ENCODE assay signal across 10 cellular contexts in genomic region chr1:94093996-94094395, GRCh38. TPM values are rescaled to one million over a fixed set of nuclear protein-coding genes. Genes with fewer than 3 reads are reported as not detected.
DNase-seq lines count a peak whose midpoint lies in the region; ATAC-seq, FAIRE-seq and TF ChIP-seq lines count a peak whose summit lies in the region.
"Had no signal": no experiment of that assay in that cellular context is flagged by ENCODE, and none has a peak within 500 bp of the region (broad histone marks: within the 10 kb centered on the region; RNA-seq: fewer than 3 reads in every experiment).

No MANE protein-coding gene starts in this region.

- DNase-seq in GM10266 (ENCODE audit: extremely low spot score) (peak; percentile 18), astrocyte (ENCODE audit: low read depth) (peak; percentile 74), iPS-NIHi11 (ENCODE audit: low spot score) (peak; percentile 31), sigmoid colon (peak; percentile 0), AG08395 (ENCODE audit: low spot score) (no peak), NCI-H526 treated with DMSO at 0.1 percent for 48 hours (lab: John Stamatoyannopoulos, UW) (no peak)
- no peak for DNase-seq in CD8-positive, alpha-beta T cell
- DNase-seq in activated CD4-positive, alpha-beta memory T cell treated with anti-CD3 and anti-CD28 coated beads, Interleukin-2, amount 10 ng/mL, durations not matched to agents 7 days and 5 days: no peak
- DNase-seq: KG1 had no signal

- intact Hi-C loops in sigmoid colon (cut with DNase I): no loop called here
- intact Hi-C loops in CD8-positive, alpha-beta T cell (cut with DNase I, micrococcal nuclease): no loop called here

- POLR2A ChIA-PET in CD8-positive, alpha-beta T cell (lab: Charles Lee): no interaction called here
- POLR2A ChIA-PET in activated CD4-positive, alpha-beta memory T cell treated with anti-CD3 and anti-CD28 coated beads, Interleukin-2, amount 10 ng/mL, durations not matched to agents 7 days and 5 days (lab: Charles Lee): no interaction called here

- no peaks in the 10 kb centered on the region for H3K27me3 Mint-ChIP-seq in astrocyte (ENCODE audit: low read depth, unreplicated experiment)
- H3K27me3 Mint-ChIP-seq in CD8-positive, alpha-beta T cell (ENCODE audit: low read depth): no peaks in the 10 kb centered on the region
- H3K27me3 Mint-ChIP-seq in activated CD4-positive, alpha-beta memory T cell treated with anti-CD3 and anti-CD28 coated beads, Interleukin-2, amount 10 ng/mL, durations not matched to agents 7 days and 5 days: peaks cover 8% of the 10 kb centered on the region
- H3K27me3 Mint-ChIP-seq: activated naive CD8-positive, alpha-beta T cell had no signal

- FAIRE-seq in astrocyte (lab: Jason Lieb, UNC): no peak

- H3K27ac ChIP-seq in astrocyte (ENCODE audit: low read depth, low read length) (peak overlapping the region; percentile 97), sigmoid colon (peak overlapping the region; percentile 73 to 90 (median 76))
- H3K27ac ChIP-seq in CD8-positive, alpha-beta T cell (ENCODE audit: low read depth, low read length): no peak overlapping the region

- no peaks in the 10 kb centered on the region for H3K9me3 Mint-ChIP-seq in astrocyte (ENCODE audit: unreplicated experiment)
- H3K9me3 Mint-ChIP-seq in CD8-positive, alpha-beta T cell: no peaks in the 10 kb centered on the region
- no peaks in the 10 kb centered on the region for H3K9me3 Mint-ChIP-seq in activated CD4-positive, alpha-beta memory T cell treated with anti-CD3 and anti-CD28 coated beads, Interleukin-2, amount 10 ng/mL, durations not matched to agents 7 days and 5 days

- no peak for TF ChIP-seq POLR2A in sigmoid colon (IDR thresholded peaks at IDR 0.05)

- peak overlapping the region; percentile 84 for H3K9ac ChIP-seq in astrocyte (ENCODE audit: low read length)

- peak overlapping the region; percentile 31 for H2AFZ ChIP-seq in astrocyte (ENCODE audit: low read depth, low read length)

- H3K36me3 ChIP-seq in astrocyte (ENCODE audit: insufficient read depth, low read length) (no peaks in the 10 kb centered on the region), sigmoid colon (no peaks in the 10 kb centered on the region)
- H3K36me3 ChIP-seq in CD8-positive, alpha-beta T cell (ENCODE audit: insufficient read depth, low read length): no peaks in the 10 kb centered on the region

- H3K9me3 ChIP-seq in astrocyte (ENCODE audit: insufficient read depth, low read depth, low read length) (no peaks in the 10 kb centered on the region), sigmoid colon (no peaks in the 10 kb centered on the region)
- no peaks in the 10 kb centered on the region for H3K9me3 ChIP-seq in CD8-positive, alpha-beta T cell (ENCODE audit: low read length)

- CTCF ChIA-PET in CD8-positive, alpha-beta T cell (lab: Charles Lee): no interaction called here
- CTCF ChIA-PET in activated CD4-positive, alpha-beta memory T cell treated with anti-CD3 and anti-CD28 coated beads, Interleukin-2, amount 10 ng/mL, durations not matched to agents 7 days and 5 days (lab: Charles Lee): no interaction called here

- TF ChIP-seq EP300 in sigmoid colon (IDR thresholded peaks at IDR 0.05): no peak

- peak overlapping the region; percentile 29 for H3K4me3 ChIP-seq in astrocyte (ENCODE audit: insufficient read depth, low read depth, low read length)
- H3K4me3 ChIP-seq in sigmoid colon: peak overlapping the region in 1 of 4 donors; percentile 4
- H3K4me3 ChIP-seq in CD8-positive, alpha-beta T cell (ENCODE audit: low read depth, low read length): no peak overlapping the region

- no peaks in the 10 kb centered on the region for H3K27me3 ChIP-seq in astrocyte (ENCODE audit: insufficient read depth, low read length)
- H3K27me3 ChIP-seq in sigmoid colon: no peaks in the 10 kb centered on the region
- H3K27me3 ChIP-seq in CD8-positive, alpha-beta T cell (ENCODE audit: insufficient read depth, low read length): no peaks in the 10 kb centered on the region

- 74 to 79% methylated on average over 6 of the region's 6 CpGs for WGBS in sigmoid colon, 2 donors

- ATAC-seq in CD8-positive, alpha-beta T cell: no peak

- H3K4me3 Mint-ChIP-seq in astrocyte (ENCODE audit: unreplicated experiment): no peak overlapping the region
- H3K4me3 Mint-ChIP-seq in CD8-positive, alpha-beta T cell: no peak overlapping the region
- no peak overlapping the region for H3K4me3 Mint-ChIP-seq in activated CD4-positive, alpha-beta memory T cell treated with anti-CD3 and anti-CD28 coated beads, Interleukin-2, amount 10 ng/mL, durations not matched to agents 7 days and 5 days
- H3K4me3 Mint-ChIP-seq: activated naive CD8-positive, alpha-beta T cell had no signal

- H3K36me3 Mint-ChIP-seq in astrocyte (ENCODE audit: low read depth, unreplicated experiment): no peaks in the 10 kb centered on the region
- H3K36me3 Mint-ChIP-seq in CD8-positive, alpha-beta T cell: no peaks in the 10 kb centered on the region
- no peaks in the 10 kb centered on the region for H3K36me3 Mint-ChIP-seq in activated CD4-positive, alpha-beta memory T cell treated with anti-CD3 and anti-CD28 coated beads, Interleukin-2, amount 10 ng/mL, durations not matched to agents 7 days and 5 days (ENCODE audit: low read depth)
- H3K36me3 Mint-ChIP-seq: activated naive CD8-positive, alpha-beta T cell had no signal

- H3K4me1 ChIP-seq in astrocyte (ENCODE audit: insufficient read depth, low read length) (peaks cover 55% of the 10 kb centered on the region), sigmoid colon (peaks cover 0 to 47% (median 41%) of the 10 kb centered on the region in 4 donors)
- H3K4me1 ChIP-seq in CD8-positive, alpha-beta T cell (ENCODE audit: insufficient read depth, low read length): peaks cover 16% of the 10 kb centered on the region

- H3K4me1 Mint-ChIP-seq in astrocyte (ENCODE audit: low read depth, unreplicated experiment): peaks cover 52% of the 10 kb centered on the region
- peaks cover 18% of the 10 kb centered on the region for H3K4me1 Mint-ChIP-seq in CD8-positive, alpha-beta T cell (ENCODE audit: low read depth)
- H3K4me1 Mint-ChIP-seq in activated CD4-positive, alpha-beta memory T cell treated with anti-CD3 and anti-CD28 coated beads, Interleukin-2, amount 10 ng/mL, durations not matched to agents 7 days and 5 days: peaks cover 14% of the 10 kb centered on the region

- H4K20me1 ChIP-seq in astrocyte (ENCODE audit: insufficient read depth, low read length): no peaks in the 10 kb centered on the region

- no peak for TF ChIP-seq CTCF in GM10266 (IDR thresholded peaks at IDR 0.05; ENCODE audit: control insufficient read depth, insufficient read depth, low read depth, missing control alignments)
- no peak for TF ChIP-seq CTCF in astrocyte (IDR thresholded peaks at IDR 0.05; ENCODE audit: insufficient read depth, low read depth, low read length)
- TF ChIP-seq CTCF in sigmoid colon (IDR thresholded peaks at IDR 0.05): no peak
- no peak for TF ChIP-seq CTCF in CD8-positive, alpha-beta T cell (IDR thresholded peaks at IDR 0.05)

- H3K79me2 ChIP-seq in astrocyte (ENCODE audit: insufficient read depth, low read length): no peaks in the 10 kb centered on the region

- peak overlapping the region; percentile 77 for H3K4me2 ChIP-seq in astrocyte (ENCODE audit: low read length)

- peak overlapping the region; percentile 89 for H3K27ac Mint-ChIP-seq in astrocyte (ENCODE audit: unreplicated experiment)
- no peak overlapping the region for H3K27ac Mint-ChIP-seq in CD8-positive, alpha-beta T cell
- no peak overlapping the region for H3K27ac Mint-ChIP-seq in activated CD4-positive, alpha-beta memory T cell treated with anti-CD3 and anti-CD28 coated beads, Interleukin-2, amount 10 ng/mL, durations not matched to agents 7 days and 5 days
- H3K27ac Mint-ChIP-seq: activated naive CD8-positive, alpha-beta T cell had no signal

RNA-seq across cellular contexts. Expression of gene ABCA4, which starts 27.0 kb away (rescaled TPM):
- total RNA-seq in astrocyte (0.14 and 0.20 TPM in 2 replicates), sigmoid colon (1 to 10 TPM in 1 of 4 donors, under 1 TPM in 3; 0.14 to 1.1 (median 0.50) TPM)
- under 1 TPM in 1 of 3 donors, not detected in 2; 0.16 TPM for polyA plus RNA-seq in sigmoid colon
- total RNA-seq in CD8-positive, alpha-beta T cell: not detected
- total RNA-seq in activated CD4-positive, alpha-beta memory T cell treated with anti-CD3 and anti-CD28 coated beads, Interleukin-2, amount 10 ng/mL, durations not matched to agents 7 days and 5 days: not detected

Comparison
In these comparisons a context has a peak if more than half of its experiments do, and no peak if none do; other contexts are left out.
1. DNase-seq: peak in GM10266 (single experiment), astrocyte (single experiment), iPS-NIHi11 (single experiment) and sigmoid colon (single experiment); none in CD8-positive, alpha-beta T cell (0 of 7), AG08395 (single experiment), NCI-H526 treated with DMSO at 0.1 percent for 48 hours (single experiment) and activated CD4-positive, alpha-beta memory T cell treated with anti-CD3 and anti-CD28 coated beads, Interleukin-2, amount 10 ng/mL, durations not matched to agents 7 days and 5 days (single experiment).